Comparison of ENCODE assay signal across 8 cellular contexts in genomic region chr7:47552631-47553030, GRCh38. TPM values are rescaled to one million over a fixed set of nuclear protein-coding genes. Genes with fewer than 3 reads are reported as not detected.
DNase-seq lines count a peak whose midpoint lies in the region; ATAC-seq and TF ChIP-seq lines count a peak whose summit lies in the region.

No MANE protein-coding gene starts in this region.

- TF ChIP-seq POLR2A in Peyer's patch (IDR thresholded peaks at IDR 0.05), result no peak

- ATAC-seq in GM21515 (IDR thresholded peaks at IDR 0.05; ENCODE audit: unreplicated experiment) (peak; percentile 96), HG03571 (IDR thresholded peaks at IDR 0.05; ENCODE audit: unreplicated experiment) (peak; percentile 98)

- DNase-seq in Caki2 (ENCODE audit: low read depth) (peak; percentile 59), left ventricle myocardium inferior (no peak), Peyer's patch (no peak), NCI-H1048 (lab: John Stamatoyannopoulos, UW) (no peak), SKM-1 (lab: John Stamatoyannopoulos, UW; ENCODE audit: unreplicated experiment) (no peak), OCI-M1 (lab: John Stamatoyannopoulos, UW) (no peak)

- in situ Hi-C loops in Caki2 (cut with HindIII; ENCODE audit: low pct_unique_long_range_greater_than_20kb, low sequenced_read_pairs), result no loop called here

- no peaks in the 10 kb centered on the region for H3K27me3 ChIP-seq in left ventricle myocardium inferior (ENCODE audit: low read depth)
- H3K27me3 ChIP-seq in Peyer's patch, result no peaks in the 10 kb centered on the region

- H3K4me1 ChIP-seq in left ventricle myocardium inferior (peaks cover 37% of the 10 kb centered on the region), Peyer's patch (peaks cover 0 to 26% (median 0%) of the 10 kb centered on the region in 4 donors)

- intact Hi-C loops in left ventricle myocardium inferior (cut with micrococcal nuclease), result no loop called here

- H3K27ac ChIP-seq in left ventricle myocardium inferior (replicated peaks), result peak overlapping the region; percentile 3
- H3K27ac ChIP-seq in Peyer's patch, result peak overlapping the region in 1 of 4 donors; percentile 52

- no peaks in the 10 kb centered on the region for H3K36me3 ChIP-seq in left ventricle myocardium inferior
- H3K36me3 ChIP-seq in Peyer's patch, result no peaks in the 10 kb centered on the region

- H3K4me3 ChIP-seq in left ventricle myocardium inferior, result no peak overlapping the region
- H3K4me3 ChIP-seq in Peyer's patch, result no peak overlapping the region

- H3K9me3 ChIP-seq in left ventricle myocardium inferior (replicated peaks) (peaks cover 8% of the 10 kb centered on the region), Peyer's patch (no peaks in the 10 kb centered on the region)

- TF ChIP-seq CTCF in left ventricle myocardium inferior (IDR thresholded peaks at IDR 0.05; ENCODE audit: borderline replicate concordance), result no peak
- TF ChIP-seq CTCF in Peyer's patch (IDR thresholded peaks at IDR 0.05), result no peak

RNA-seq across cellular contexts. Expression of gene TNS3, which starts 29.3 kb away (rescaled TPM):
- total RNA-seq in Caki2 (2014; rRNA removed; shearing (Covaris generic); ENCODE audit: low replicate concordance), result 47.7 and 50.5 TPM in 2 replicates
- 40.6 TPM for total RNA-seq in left ventricle myocardium inferior
- 100 to 1,000 TPM in 3 of 4 donors, 10 to 100 TPM in 1; 79.5 to 157 (median 112) TPM for total RNA-seq in Peyer's patch
